ENCODE assay signal across 22 cellular contexts in genomic region chr17:5911919-5912318, GRCh38.
"Had no signal": no experiment of that assay in that cellular context is flagged by ENCODE, and none has a peak within 500 bp of the region (broad histone marks: within the 10 kb centered on the region; RNA-seq: fewer than 3 reads in every experiment).

No MANE protein-coding gene starts in this region.

- H3K36me3 ChIP-seq: esophagus squamous epithelium, left lung, neural progenitor cell, right lobe of liver, tibial artery had no signal

- H3K27ac ChIP-seq: esophagus squamous epithelium, left lung, neural progenitor cell, parathyroid adenoma, right lobe of liver, testis, tibial artery had no signal

- H3K9ac ChIP-seq: neural progenitor cell, parathyroid adenoma had no signal

- H2AFZ ChIP-seq: neural progenitor cell, parathyroid adenoma had no signal

- H3K79me2 ChIP-seq: parathyroid adenoma had no signal

- DNase-seq: effector memory CD4-positive, alpha-beta T cell; erythroblast; esophagus squamous epithelium; foreskin melanocyte; kidney; left cardiac atrium; left lung; mesenchymal stem cell; mucosa of descending colon; naive B cell; right lobe of liver; small intestine; stimulated activated CD4-positive, alpha-beta T cell treated with anti-CD3 and anti-CD28 coated beads, Interleukin-15, amount 100 ng/mL, for 24 hours; stimulated activated CD4-positive, alpha-beta T cell treated with anti-CD3 and anti-CD28 coated beads, Interleukin-2, amount 100 ng/mL, for 48 hours; stimulated activated naive B cell treated with anti-CD40 and anti-IgM and Interleukin-4, amounts not matched to agents 10 μg/mL and 1 μg/mL and 100 μg/mL, for 72 hours; stimulated activated naive CD8-positive, alpha-beta T cell treated with anti-CD3 and anti-CD28 coated beads, Interleukin-15, amount 100 ng/mL, for 72 hours; testis had no signal

- H3K4me1 ChIP-seq: esophagus squamous epithelium, left lung, neural progenitor cell, parathyroid adenoma, right lobe of liver, testis, tibial artery had no signal

- FAIRE-seq: endometrium, kidney, small intestine had no signal

- H3K4me2 ChIP-seq: neural progenitor cell had no signal

- ATAC-seq: left cardiac atrium; left lung; mucosa of descending colon; natural killer cell treated with Interleukin-12 subunit alpha and Interleukin-12 subunit beta and Interleukin-15 and Interleukin-18, amount 100 ng/mL, for 72 hours; right lobe of liver; stimulated activated naive B cell treated with anti-CD40 and anti-IgM and Interleukin-4, amounts not matched to agents 10 μg/mL and 1 μg/mL and 100 μg/mL, for 72 hours; stimulated activated naive CD8-positive, alpha-beta T cell treated with anti-CD3 and anti-CD28 coated beads, Interleukin-15, amount 100 ng/mL, for 72 hours had no signal

- H3K4me3 ChIP-seq: esophagus squamous epithelium, left lung, mucosa of descending colon, neural progenitor cell, right lobe of liver, testis, tibial artery had no signal

- H3K9me3 ChIP-seq: esophagus squamous epithelium, left lung, mucosa of descending colon, right lobe of liver, testis, tibial artery had no signal

- H3K27me3 ChIP-seq: esophagus squamous epithelium, left lung, neural progenitor cell, right lobe of liver, testis, tibial artery had no signal
